Comparison of ENCODE assay signal across 23 cellular contexts in genomic region chr12:2642896-2643425, GRCh38.
"Had no signal": no experiment of that assay in that cellular context is flagged by ENCODE, and none has a peak within 500 bp of the region (broad histone marks: within the 10 kb centered on the region; RNA-seq: fewer than 3 reads in every experiment).

No MANE protein-coding gene starts in this region.

- H3K4me1 ChIP-seq: right lobe of liver, uterus had no signal

- H3K4me2 ChIP-seq: neural progenitor cell had no signal

- H3K9ac ChIP-seq: neural progenitor cell had no signal

- H3K9me3 ChIP-seq: adrenal gland, ascending aorta, esophagus muscularis mucosa, gastroesophageal sphincter, right lobe of liver, uterus had no signal

- H3K4me3 ChIP-seq: adrenal gland, ascending aorta, dorsolateral prefrontal cortex, esophagus muscularis mucosa, gastroesophageal sphincter, neural progenitor cell, right lobe of liver, SK-N-MC, uterus had no signal

- H3K36me3 Mint-ChIP-seq: mesothelial cell of epicardium; naive thymus-derived CD8-positive, alpha-beta T cell; neural progenitor cell had no signal

- DNase-seq: activated CD4-positive, alpha-beta T cell treated with anti-CD3 and anti-CD28 coated beads for 1 hour; activated CD8-positive, alpha-beta memory T cell treated with anti-CD3 and anti-CD28 coated beads, Interleukin-2, amount 50 U/mL, for 48 hours; activated effector memory CD4-positive, alpha-beta T cell treated with Interleukin-2 at 50 U/mL for 16 hours; brain microvascular endothelial cell; effector memory CD8-positive, alpha-beta T cell; right lobe of liver; stimulated activated CD4-positive, alpha-beta T cell treated with anti-CD3 and anti-CD28 coated beads, Interleukin-4, amount 100 ng/mL, for 24 hours; stimulated activated naive CD8-positive, alpha-beta T cell treated with anti-CD3 and anti-CD28 coated beads, Interleukin-15, Interleukin-2, amounts not matched to agents 100 U/mL and 50 U/mL, for 24 hours; SW 1271; WERI-Rb-1 had no signal

- ATAC-seq: effector memory CD8-positive, alpha-beta T cell; gastroesophageal sphincter; left lobe of liver; right lobe of liver; stimulated activated naive CD8-positive, alpha-beta T cell treated with anti-CD3 and anti-CD28 coated beads, Interleukin-15, Interleukin-2, amounts not matched to agents 100 U/mL and 50 U/mL, for 24 hours had no signal

- H3K27ac Mint-ChIP-seq: activated naive CD4-positive, alpha-beta T cell treated with anti-CD3 and anti-CD28 coated beads for 36 hours; effector memory CD8-positive, alpha-beta T cell; mesothelial cell of epicardium; neural progenitor cell had no signal

- H3K27ac ChIP-seq: adrenal gland, ascending aorta, brain microvascular endothelial cell, esophagus muscularis mucosa, gastroesophageal sphincter, neural progenitor cell, right lobe of liver, SK-N-MC, uterus, WERI-Rb-1 had no signal

- H3K27me3 ChIP-seq: adrenal gland, ascending aorta, brain microvascular endothelial cell, dorsolateral prefrontal cortex, esophagus muscularis mucosa, gastroesophageal sphincter, neural progenitor cell, right lobe of liver, uterus had no signal

- H3K4me1 Mint-ChIP-seq: mesothelial cell of epicardium had no signal

- H3K4me3 Mint-ChIP-seq: activated naive CD4-positive, alpha-beta T cell treated with anti-CD3 and anti-CD28 coated beads for 36 hours; central memory CD8-positive, alpha-beta T cell; effector memory CD8-positive, alpha-beta T cell; mesothelial cell of epicardium; neural progenitor cell had no signal

- H3K9me3 Mint-ChIP-seq: activated naive CD4-positive, alpha-beta T cell treated with anti-CD3 and anti-CD28 coated beads for 36 hours; central memory CD8-positive, alpha-beta T cell; effector memory CD8-positive, alpha-beta T cell; mesothelial cell of epicardium; naive thymus-derived CD8-positive, alpha-beta T cell; neural progenitor cell had no signal

- H3K36me3 ChIP-seq: adrenal gland, brain microvascular endothelial cell, neural progenitor cell, right lobe of liver, uterus, WERI-Rb-1 had no signal

- H2AFZ ChIP-seq: neural progenitor cell had no signal
